In the genomic region with DNA sequence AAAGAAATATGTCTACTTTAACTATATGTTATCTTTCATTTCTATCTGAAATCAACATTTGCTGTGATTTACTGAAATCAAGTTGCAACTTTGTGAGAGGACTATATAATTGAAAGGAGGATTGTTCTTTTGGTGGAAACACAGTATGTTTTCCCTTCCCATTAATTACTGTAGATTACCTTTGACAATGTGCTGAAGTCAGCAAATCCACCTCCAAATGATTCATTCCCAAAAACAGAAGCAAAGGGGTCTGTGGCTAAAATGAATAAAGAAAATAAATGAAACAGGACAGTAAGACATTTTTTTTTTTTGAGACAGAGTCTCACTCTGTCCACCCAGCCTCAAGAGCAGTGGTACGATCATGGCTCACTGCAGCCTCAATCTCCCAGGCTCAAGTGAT, we compare ENCODE assay signal across 9 cellular contexts. TPM values are rescaled to one million over a fixed set of nuclear protein-coding genes. Genes with fewer than 3 reads are reported as not detected.
"Had no signal": no experiment of that assay in that cellular context is flagged by ENCODE, and none has a peak within 500 bp of the region (broad histone marks: within the 10 kb centered on the region; RNA-seq: fewer than 3 reads in every experiment).

No MANE protein-coding gene starts in this region.

- H3K4me3 ChIP-seq: GM23248 had no signal

- FAIRE-seq: H54, HTR-8/SVneo had no signal

- H3K27ac ChIP-seq: GM23248, KMS-11 had no signal

- H3K4me2 ChIP-seq: KMS-11 had no signal

- H3K4me3 Mint-ChIP-seq: H9 had no signal

- H3K9me3 Mint-ChIP-seq: H9 had no signal

- H3K4me1 Mint-ChIP-seq: H9 had no signal

- H2AFZ ChIP-seq: GM23248 had no signal

- DNase-seq: GM23248, GOT3, H9, HCEC 1CT, Karpas-422, KBM-7 had no signal

- H3K9ac ChIP-seq: GM23248, KMS-11 had no signal

- H3K27ac Mint-ChIP-seq: H9 had no signal

RNA-seq across cellular contexts. Expression of a gene that starts 35.4 kb away (rescaled TPM):
- total RNA-seq: GM23248 had no signal
